In the genomic region with DNA sequence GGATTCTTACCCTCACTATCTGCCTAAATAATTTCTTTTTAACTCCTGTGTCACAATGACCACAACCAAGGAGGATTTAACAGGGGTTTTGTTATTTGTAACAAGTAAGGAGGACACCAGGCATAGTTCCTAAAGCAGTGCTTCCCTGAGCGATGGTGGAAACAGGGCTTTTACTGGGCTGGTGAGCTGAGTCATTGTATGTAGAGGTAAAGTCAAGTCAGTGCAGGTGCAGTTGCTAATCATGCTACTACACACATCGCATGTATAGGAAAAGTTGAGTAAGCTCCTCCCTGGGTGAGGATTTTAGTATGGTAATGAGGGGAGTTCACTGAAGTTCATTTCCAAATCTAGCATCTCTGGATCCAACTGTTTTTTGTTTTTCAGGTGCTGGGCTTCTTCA, we compare ENCODE assay signal across 17 cellular contexts. TPM values are rescaled to one million over a fixed set of nuclear protein-coding genes. Genes with fewer than 3 reads are reported as not detected.
A peak's percentile ranks its signal among the peaks of the same experiment; 100 is the strongest.
DNase-seq lines count a peak whose midpoint lies in the region; ATAC-seq, FAIRE-seq and TF ChIP-seq lines count a peak whose summit lies in the region.
"Had no signal": no experiment of that assay in that cellular context is flagged by ENCODE, and none has a peak within 500 bp of the region (broad histone marks: within the 10 kb centered on the region; RNA-seq: fewer than 3 reads in every experiment).

No MANE protein-coding gene starts in this region.

- H3K9me3 ChIP-seq in transverse colon = no peaks in the 10 kb centered on the region

- CTCF ChIA-PET in activated CD4-positive, alpha-beta T cell treated with anti-CD3 and anti-CD28 coated beads, Interleukin-2, amount 10 ng/mL, durations not matched to agents 7 days and 5 days (lab: Charles Lee) = no interaction called here

- no peak for TF ChIP-seq CTCF in bronchial epithelial cell (IDR thresholded peaks at IDR 0.05; ENCODE audit: insufficient read depth, low read length, severe bottlenecking)
- TF ChIP-seq CTCF in transverse colon (IDR thresholded peaks at IDR 0.05) = no peak
- TF ChIP-seq CTCF in type B pancreatic cell (conservative IDR thresholded peaks at IDR 0.05) = no peak

- WGBS in transverse colon (ENCODE audit: low coverage in 1 of 2), 2 donors = 70% methylated on average over 2 of the region's 2 CpGs; no CpG with 5 or more reads in 1 of the 2 donors

- H3K4me3 ChIP-seq in bronchial epithelial cell (ENCODE audit: low read depth, low read length) (no peak overlapping the region), transverse colon (no peak overlapping the region)
- H3K4me3 ChIP-seq: BLaER1 treated with 17β-estradiol and CSF1 and Interleukin-3, amounts not matched to agents 10 nM and 100 nM had no signal

- in situ Hi-C loops in transverse colon (cut with MboI; ENCODE audit: low pct_ligation_motif_present in 1 of 4, low pct_unique_long_range_greater_than_20kb in 1 of 4, low sequenced_read_pairs in 3 of 4) = no loop called here

- H3K9me3 Mint-ChIP-seq in type B pancreatic cell = peaks cover 7% of the 10 kb centered on the region
- H3K9me3 Mint-ChIP-seq in activated CD4-positive, alpha-beta T cell treated with anti-CD3 and anti-CD28 coated beads, Interleukin-2, amount 10 ng/mL, durations not matched to agents 7 days and 5 days = no peaks in the 10 kb centered on the region
- H3K9me3 Mint-ChIP-seq: CD8-positive, alpha-beta T cell had no signal

- no peak overlapping the region for H3K27ac Mint-ChIP-seq in type B pancreatic cell
- no peak overlapping the region for H3K27ac Mint-ChIP-seq in activated CD4-positive, alpha-beta T cell treated with anti-CD3 and anti-CD28 coated beads, Interleukin-2, amount 10 ng/mL, durations not matched to agents 7 days and 5 days
- H3K27ac Mint-ChIP-seq: CD8-positive, alpha-beta T cell had no signal

- ATAC-seq in left colon = peak; percentile 48
- ATAC-seq: CD8-positive, alpha-beta T cell; Right ventricle myocardium inferior had no signal

- H3K36me3 ChIP-seq in bronchial epithelial cell (ENCODE audit: control insufficient read depth, insufficient read depth, low read length) (no peaks in the 10 kb centered on the region), transverse colon (no peaks in the 10 kb centered on the region)
- H3K36me3 ChIP-seq: BLaER1 treated with 17β-estradiol and CSF1 and Interleukin-3, amounts not matched to agents 10 nM and 100 nM had no signal

- peaks cover 10% of the 10 kb centered on the region for H3K27me3 Mint-ChIP-seq in type B pancreatic cell
- H3K27me3 Mint-ChIP-seq in activated CD4-positive, alpha-beta T cell treated with anti-CD3 and anti-CD28 coated beads, Interleukin-2, amount 10 ng/mL, durations not matched to agents 7 days and 5 days = peaks cover 28% of the 10 kb centered on the region

- no peak for TF ChIP-seq EP300 in transverse colon (IDR thresholded peaks at IDR 0.05; ENCODE audit: low read depth)

- intact Hi-C loops in left colon (cut with DNase I, micrococcal nuclease) (no loop called here), transverse colon (cut with DNase I; ENCODE audit: low total_unique reads) (no loop called here)

- H3K27ac ChIP-seq in transverse colon = peak overlapping the region; percentile 74 to 91 (median 88)
- H3K27ac ChIP-seq: BLaER1 treated with 17β-estradiol and CSF1 and Interleukin-3, amounts not matched to agents 10 nM and 100 nM; KMS-11 had no signal

- no peaks in the 10 kb centered on the region for H3K27me3 ChIP-seq in bronchial epithelial cell (ENCODE audit: control insufficient read depth, insufficient read depth, low read length)
- no peaks in the 10 kb centered on the region for H3K27me3 ChIP-seq in transverse colon
- H3K27me3 ChIP-seq: BLaER1 treated with 17β-estradiol and CSF1 and Interleukin-3, amounts not matched to agents 10 nM and 100 nM had no signal

- DNase-seq in LoVo (ENCODE audit: low spot score) = peak; percentile 32
- peak; percentile 79 for DNase-seq in bronchial epithelial cell (ENCODE audit: low read depth)
- peak in 1 of 2 donors; percentile 43 for DNase-seq in left colon
- DNase-seq in transverse colon = peak; percentile 11
- no peak for DNase-seq in type B pancreatic cell (ENCODE audit: extremely low spot score, unreplicated experiment)
- DNase-seq in HUDEP-2 (lab: John Stamatoyannopoulos, UW; ENCODE audit: unreplicated experiment in 76 of 76) = no peak
- DNase-seq in activated CD4-positive, alpha-beta T cell treated with anti-CD3 and anti-CD28 coated beads, Interleukin-2, amount 10 ng/mL, durations not matched to agents 7 days and 5 days = no peak
- DNase-seq: CD8-positive, alpha-beta T cell; DMS79 treated with DMSO at 0.1 percent for 48 hours; NCI-H1417 treated with DMSO at 0.1 percent for 48 hours; NCI-H187 treated with DMSO at 0.1 percent for 48 hours; NCI-H526 had no signal

- peaks cover 11% of the 10 kb centered on the region for H3K4me1 Mint-ChIP-seq in type B pancreatic cell (ENCODE audit: unreplicated experiment)
- no peaks in the 10 kb centered on the region for H3K4me1 Mint-ChIP-seq in activated CD4-positive, alpha-beta T cell treated with anti-CD3 and anti-CD28 coated beads, Interleukin-2, amount 10 ng/mL, durations not matched to agents 7 days and 5 days

- TF ChIP-seq POLR2A in transverse colon (IDR thresholded peaks at IDR 0.05) = no peak

- peaks cover 2 to 50% (median 20%) of the 10 kb centered on the region in 4 donors for H3K4me1 ChIP-seq in transverse colon
- H3K4me1 ChIP-seq: BLaER1 treated with 17β-estradiol and CSF1 and Interleukin-3, amounts not matched to agents 10 nM and 100 nM had no signal

- H3K4me3 Mint-ChIP-seq in type B pancreatic cell = no peak overlapping the region
- no peak overlapping the region for H3K4me3 Mint-ChIP-seq in activated CD4-positive, alpha-beta T cell treated with anti-CD3 and anti-CD28 coated beads, Interleukin-2, amount 10 ng/mL, durations not matched to agents 7 days and 5 days
- H3K4me3 Mint-ChIP-seq: CD8-positive, alpha-beta T cell had no signal

- POLR2A ChIA-PET in activated CD4-positive, alpha-beta T cell treated with anti-CD3 and anti-CD28 coated beads, Interleukin-2, amount 10 ng/mL, durations not matched to agents 7 days and 5 days (lab: Charles Lee) = no interaction called here

- no peak for FAIRE-seq in bronchial epithelial cell (lab: Jason Lieb, UNC)
- FAIRE-seq: D721Med, H54 had no signal

- no peaks in the 10 kb centered on the region for H3K36me3 Mint-ChIP-seq in type B pancreatic cell
- no peaks in the 10 kb centered on the region for H3K36me3 Mint-ChIP-seq in activated CD4-positive, alpha-beta T cell treated with anti-CD3 and anti-CD28 coated beads, Interleukin-2, amount 10 ng/mL, durations not matched to agents 7 days and 5 days (ENCODE audit: low read depth)
- H3K36me3 Mint-ChIP-seq: CD8-positive, alpha-beta T cell had no signal

RNA-seq across cellular contexts. Expression of a gene that starts 22.9 kb away (rescaled TPM):
- total RNA-seq in bronchial epithelial cell (0.79 and 1.2 TPM in 2 replicates), left colon (under 1 TPM; 0.11 to 0.76 TPM), transverse colon (under 1 TPM; under 0.01 to 0.96 (median 0.35) TPM), type B pancreatic cell (ENCODE audit: low replicate concordance) (0.60 and 2.2 TPM in 2 replicates)
- total RNA-seq in activated CD4-positive, alpha-beta T cell treated with anti-CD3 and anti-CD28 coated beads, Interleukin-2, amount 10 ng/mL, durations not matched to agents 7 days and 5 days = under 1 TPM; 0.07 to 0.19 TPM
- total RNA-seq: CD8-positive, alpha-beta T cell; Right ventricle myocardium inferior had no signal

RNA-seq across cellular contexts. Expression of a gene that starts 59.2 kb away (rescaled TPM):
- total RNA-seq in bronchial epithelial cell = 762 and 1,034 TPM in 2 replicates
- total RNA-seq in left colon = 10 to 100 TPM; 45.6 to 54.2 TPM
- total RNA-seq in transverse colon = 10 to 100 TPM; 31.3 to 46.8 (median 39.3) TPM
- 14.3 and 15.8 TPM in 2 replicates for total RNA-seq in type B pancreatic cell (ENCODE audit: low replicate concordance)
- total RNA-seq in activated CD4-positive, alpha-beta T cell treated with anti-CD3 and anti-CD28 coated beads, Interleukin-2, amount 10 ng/mL, durations not matched to agents 7 days and 5 days = 100 to 1,000 TPM; 100 to 114 TPM

Comparison
In these comparisons a context has a peak if more than half of its experiments do, and no peak if none do; other contexts are left out.
1. DNase-seq: peak in LoVo (single experiment), bronchial epithelial cell (single experiment) and transverse colon (single experiment); none in type B pancreatic cell (single experiment), HUDEP-2 (0 of 76) and activated CD4-positive, alpha-beta T cell treated with anti-CD3 and anti-CD28 coated beads, Interleukin-2, amount 10 ng/mL, durations not matched to agents 7 days and 5 days (single experiment).